In genomic region chr2:63847571-63847970, GRCh38 we compare ENCODE assay signal across 7 cellular contexts. TPM values are rescaled to one million over a fixed set of nuclear protein-coding genes. Genes with fewer than 3 reads are reported as not detected.
DNase-seq lines count a peak whose midpoint lies in the region; ATAC-seq and TF ChIP-seq lines count a peak whose summit lies in the region.
"Not testable (repeated sequence)": the region's sequence is repeated elsewhere in the genome, so short reads cannot be mapped to it uniquely, and the experiment has no call there.

No MANE protein-coding gene starts in this region.

- not testable (repeated sequence) for H3K36me3 ChIP-seq in ES-I3 (ENCODE audit: insufficient read depth, low read length); iPS-15b (ENCODE audit: control insufficient read depth, insufficient read depth, low read length); psoas muscle (ENCODE audit: insufficient read depth in 1 of 2, low read depth in 1 of 2)
- peaks cover 31% of the 10 kb centered on the region for H3K36me3 ChIP-seq in KOPT-K1 (ENCODE audit: insufficient read depth, low read length)

- ATAC-seq in naive thymus-derived CD8-positive, alpha-beta T cell; psoas muscle: not testable (repeated sequence)

- H3K27me3 ChIP-seq in dorsolateral prefrontal cortex; iPS-15b (ENCODE audit: control insufficient read depth, insufficient read depth, low read length); psoas muscle (ENCODE audit: insufficient read depth in 3 of 3, low read length in 2 of 3): not testable (repeated sequence)

- not testable (repeated sequence) for H3K36me3 Mint-ChIP-seq in activated naive CD4-positive, alpha-beta T cell treated with anti-CD3 and anti-CD28 coated beads, Interleukin-2, amount 50 U/mL, for 24 hours
- peaks cover 0 to 23% (median 21%) of the 10 kb centered on the region in 3 donors for H3K36me3 Mint-ChIP-seq in naive thymus-derived CD8-positive, alpha-beta T cell

- POLR2A ChIA-PET in naive thymus-derived CD8-positive, alpha-beta T cell (lab: Charles Lee), result not testable (repeated sequence)

- H3K27ac ChIP-seq in KOPT-K1 (ENCODE audit: low read depth, low read length, poor library complexity, severe bottlenecking), result peak overlapping the region; percentile 99
- peak overlapping the region in 36 of 59 donors; percentile 6 to 93 (median 84) for H3K27ac ChIP-seq in dorsolateral prefrontal cortex
- peak overlapping the region; percentile 11 for H3K27ac ChIP-seq in psoas muscle

- H3K9me3 Mint-ChIP-seq in activated naive CD4-positive, alpha-beta T cell treated with anti-CD3 and anti-CD28 coated beads, Interleukin-2, amount 50 U/mL, for 24 hours; naive thymus-derived CD8-positive, alpha-beta T cell: not testable (repeated sequence)

- H3K4me1 Mint-ChIP-seq in activated naive CD4-positive, alpha-beta T cell treated with anti-CD3 and anti-CD28 coated beads, Interleukin-2, amount 50 U/mL, for 24 hours, result peaks cover 92% of the 10 kb centered on the region
- peaks cover 34 to 90% (median 85%) of the 10 kb centered on the region in 4 donors for H3K4me1 Mint-ChIP-seq in naive thymus-derived CD8-positive, alpha-beta T cell

- not testable (repeated sequence) for H3K4me3 Mint-ChIP-seq in activated naive CD4-positive, alpha-beta T cell treated with anti-CD3 and anti-CD28 coated beads, Interleukin-2, amount 50 U/mL, for 24 hours
- peak overlapping the region in 1 of 10 donors; percentile 33 for H3K4me3 Mint-ChIP-seq in naive thymus-derived CD8-positive, alpha-beta T cell

- intact Hi-C loops in dorsolateral prefrontal cortex (cut with DNase I), result loop anchor here in 1 of 2 donors (10.0 kb wide), 1 partner anchor 253 kb away; no protein-coding TSS in a partner anchor
- intact Hi-C loops in psoas muscle (cut with DNase I), result not testable (repeated sequence)

- not testable (repeated sequence) for H3K4me3 ChIP-seq in dorsolateral prefrontal cortex, psoas muscle
- peak overlapping the region; percentile 95 for H3K4me3 ChIP-seq in iPS-15b (ENCODE audit: low read depth, low read length)

- DNase-seq in dorsolateral prefrontal cortex; naive thymus-derived CD8-positive, alpha-beta T cell; psoas muscle: not testable (repeated sequence)

- peak overlapping the region; percentile 52 for H3K27ac Mint-ChIP-seq in activated naive CD4-positive, alpha-beta T cell treated with anti-CD3 and anti-CD28 coated beads, Interleukin-2, amount 50 U/mL, for 24 hours
- H3K27ac Mint-ChIP-seq in naive thymus-derived CD8-positive, alpha-beta T cell, result peak overlapping the region in 7 of 10 donors; percentile 3 to 98 (median 56)

- not testable (repeated sequence) for H3K27me3 Mint-ChIP-seq in activated naive CD4-positive, alpha-beta T cell treated with anti-CD3 and anti-CD28 coated beads, Interleukin-2, amount 50 U/mL, for 24 hours; naive thymus-derived CD8-positive, alpha-beta T cell

- H3K4me1 ChIP-seq in ES-I3 (ENCODE audit: insufficient read depth, low read length) (peaks cover 22% of the 10 kb centered on the region), iPS-15b (ENCODE audit: control insufficient read depth, insufficient read depth, low read length) (peaks cover 25% of the 10 kb centered on the region), psoas muscle (peaks cover 84% of the 10 kb centered on the region)

- not testable (repeated sequence) for TF ChIP-seq CTCF in dorsolateral prefrontal cortex (IDR thresholded peaks at IDR 0.05 in 54 of 56, conservative IDR thresholded peaks at IDR 0.05 in 2 of 56; ENCODE audit: low read depth in 1 of 56, partially characterized antibody in 56 of 56); psoas muscle (IDR thresholded peaks at IDR 0.05)

- not testable (repeated sequence) for H3K9me3 ChIP-seq in ES-I3 (ENCODE audit: control insufficient read depth, insufficient read depth, low read length); KOPT-K1 (ENCODE audit: insufficient read depth, low read length, poor library complexity, severe bottlenecking); iPS-15b (ENCODE audit: control insufficient read depth, insufficient read depth, low read length); psoas muscle

- WGBS in psoas muscle, 3 donors, result 77 to 98% (median 88%) methylated on average over 4 of the region's 4 CpGs

- peak overlapping the region; percentile 10; the same call in 1 of the 2 replicates for H3K9ac ChIP-seq in ES-I3 (ENCODE audit: low read depth, low read length)
- peak overlapping the region; percentile 74 for H3K9ac ChIP-seq in iPS-15b (ENCODE audit: low read depth, low read length)

RNA-seq across cellular contexts. Expression of gene UGP2, which starts 5.9 kb away (rescaled TPM):
- total RNA-seq in dorsolateral prefrontal cortex, result 100 to 1,000 TPM in 119 of 120 experiments, 10 to 100 TPM in 1; 84.4 to 293 (median 212) TPM
- 10 to 100 TPM; 77.2 to 89.1 TPM for total RNA-seq in naive thymus-derived CD8-positive, alpha-beta T cell
- polyA plus RNA-seq in naive thymus-derived CD8-positive, alpha-beta T cell, result 100 to 1,000 TPM; 112 to 148 (median 135) TPM
- 100 to 1,000 TPM; 402 to 903 (median 596) TPM for total RNA-seq in psoas muscle
- polyA plus RNA-seq in psoas muscle, result 100 to 1,000 TPM; 391 to 656 (median 520) TPM

Comparison
In these comparisons a context has a peak if more than half of its experiments do, and no peak if none do; other contexts are left out.
1. H3K27ac ChIP-seq: peak in every context shown above with its lines; median percentile 99 in KOPT-K1; 84 in dorsolateral prefrontal cortex; 11 in psoas muscle.